Comparison of ENCODE assay signal across 25 cellular contexts in the genomic region with DNA sequence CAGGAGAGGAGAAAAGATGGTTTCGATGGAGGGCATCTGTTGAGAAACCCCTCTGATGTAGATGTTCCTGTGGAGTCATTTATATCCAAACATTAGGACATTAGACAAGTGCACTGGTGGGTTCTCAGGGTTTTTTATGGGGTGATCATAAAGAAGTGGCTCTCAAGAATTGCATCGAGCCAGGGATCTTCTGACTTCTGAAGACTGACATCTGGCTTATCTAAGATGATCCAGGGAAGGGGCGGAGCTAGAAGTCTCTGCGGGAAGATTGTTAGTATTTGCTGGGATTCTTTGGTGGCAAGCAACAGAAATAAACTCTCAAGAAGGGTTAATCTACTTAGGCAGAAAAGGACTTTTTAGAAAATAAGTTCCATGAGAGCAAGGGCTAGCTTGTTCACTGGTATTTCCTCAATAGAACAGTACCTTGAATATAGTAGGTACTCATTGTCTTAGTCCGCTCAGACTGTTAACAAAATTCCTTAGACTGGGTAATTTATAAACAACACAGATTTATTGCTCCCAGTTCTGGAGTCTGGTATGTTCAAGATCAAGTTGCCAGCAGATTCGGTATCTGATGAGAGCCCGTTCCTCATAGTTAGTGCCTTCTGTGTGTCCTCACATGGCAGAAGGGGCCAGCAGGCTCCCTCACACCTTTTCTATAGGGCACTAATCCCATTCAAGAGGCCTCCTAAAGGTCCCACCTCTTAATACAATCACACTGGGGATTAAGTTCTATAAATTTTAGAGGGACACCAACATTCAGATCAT. TPM values are rescaled to one million over a fixed set of nuclear protein-coding genes. Genes with fewer than 3 reads are reported as not detected.
A peak's percentile ranks its signal among the peaks of the same experiment; 100 is the strongest.
DNase-seq lines count a peak whose midpoint lies in the region; ATAC-seq lines count a peak whose summit lies in the region.
"Had no signal": no experiment of that assay in that cellular context is flagged by ENCODE, and none has a peak within 500 bp of the region (broad histone marks: within the 10 kb centered on the region; RNA-seq: fewer than 3 reads in every experiment).

No MANE protein-coding gene starts in this region.

- no peaks in the 10 kb centered on the region for H3K27me3 ChIP-seq in skeletal muscle tissue (ENCODE audit: control insufficient read depth in 3 of 3, insufficient read depth in 3 of 3, low read length in 3 of 3)
- H3K27me3 ChIP-seq: brain microvascular endothelial cell, colonic mucosa, upper lobe of right lung had no signal

- H3K4me1 ChIP-seq in skeletal muscle tissue (ENCODE audit: control insufficient read depth in 3 of 3, insufficient read depth in 3 of 3, low read length in 3 of 3): peaks cover 12 to 32% (median 28%) of the 10 kb centered on the region in 3 donors
- H3K4me1 ChIP-seq: colonic mucosa, prostate gland had no signal

- no peak for ATAC-seq in GM21576 (IDR thresholded peaks at IDR 0.05; ENCODE audit: unreplicated experiment)
- ATAC-seq: activated naive CD8-positive, alpha-beta T cell treated with anti-CD3 and anti-CD28 coated beads, Interleukin-2, amount 50 U/mL, for 24 hours had no signal

- peak overlapping the region; percentile 34 to 67 (median 60) for H3K9ac ChIP-seq in skeletal muscle tissue (ENCODE audit: low read depth in 1 of 3, low read length in 3 of 3)
- H3K9ac ChIP-seq: GM23248 had no signal

- H3K36me3 ChIP-seq in skeletal muscle tissue (ENCODE audit: control insufficient read depth in 3 of 3, insufficient read depth in 3 of 3, low read length in 3 of 3): no peaks in the 10 kb centered on the region
- H3K36me3 ChIP-seq: brain microvascular endothelial cell, colonic mucosa, prostate gland, upper lobe of right lung had no signal

- no peaks in the 10 kb centered on the region for H3K9me3 ChIP-seq in skeletal muscle tissue (ENCODE audit: control insufficient read depth in 3 of 3, low read length in 3 of 3)
- H3K9me3 ChIP-seq: colonic mucosa, mucosa of descending colon, prostate gland, upper lobe of right lung had no signal

- DNase-seq in DMS 273 (lab: John Stamatoyannopoulos, UW; ENCODE audit: unreplicated experiment): peak; percentile 78
- peak; percentile 66 for DNase-seq in NCI-H82 treated with DMSO at 0.1 percent for 48 hours (lab: John Stamatoyannopoulos, UW; ENCODE audit: unreplicated experiment)
- DNase-seq in left kidney (ENCODE audit: low read depth, low spot score): peak; percentile 49
- DNase-seq in activated CD4-positive, alpha-beta T cell treated with anti-CD3 and anti-CD28 coated beads, Interleukin-2, amount 50 U/mL, for 48 hours: no peak
- no peak for DNase-seq in NCI-H2107 (lab: John Stamatoyannopoulos, UW)
- DNase-seq: activated CD4-positive, alpha-beta memory T cell treated with anti-CD3 and anti-CD28 coated beads for 36 hours; activated CD4-positive, CD25-positive, alpha-beta regulatory T cell; activated gamma-delta T cell; activated naive CD8-positive, alpha-beta T cell treated with anti-CD3 and anti-CD28 coated beads, Interleukin-2, amount 50 U/mL, for 24 hours; C1 segment of cervical spinal cord; colonic mucosa; glutamatergic neuron; Karpas-422; mucosa of descending colon; NCI-H1092; NCI-H2029 treated with DMSO at 0.1 percent for 48 hours; NCI-H510A; stimulated activated CD4-positive, alpha-beta T cell treated with anti-CD3 and anti-CD28 coated beads, Interleukin-4, amount 100 ng/mL, for 24 hours; stimulated activated naive CD4-positive, alpha-beta T cell treated with Interleukin-2 at 50 U/mL for 16 hours; upper lobe of right lung had no signal

- peak overlapping the region; percentile 98 for H3K27ac ChIP-seq in skeletal muscle tissue (ENCODE audit: low read depth, low read length)
- H3K27ac ChIP-seq: brain microvascular endothelial cell, colonic mucosa, GM23248, prostate gland, upper lobe of right lung had no signal

- peak overlapping the region in 1 of 3 donors; percentile 25 for H3K4me3 ChIP-seq in skeletal muscle tissue (ENCODE audit: low read length in 3 of 3)
- H3K4me3 ChIP-seq: colonic mucosa, GM23248, mucosa of descending colon, prostate gland, upper lobe of right lung had no signal

RNA-seq across cellular contexts. Expression of a gene that starts 28.5 kb away (rescaled TPM):
- 53.2 TPM for total RNA-seq in skeletal muscle tissue

Comparison
In these comparisons a context has a peak if more than half of its experiments do, and no peak if none do; other contexts are left out.
1. DNase-seq: peak in DMS 273 (single experiment), NCI-H82 treated with DMSO at 0.1 percent for 48 hours (single experiment) and left kidney (single experiment); none in activated CD4-positive, alpha-beta T cell treated with anti-CD3 and anti-CD28 coated beads, Interleukin-2, amount 50 U/mL, for 48 hours (0 of 2) and NCI-H2107 (single experiment).